In genomic region chr10:636769-637168, GRCh38 we compare ENCODE assay signal across 20 cellular contexts.
"Had no signal": no experiment of that assay in that cellular context is flagged by ENCODE, and none has a peak within 500 bp of the region (broad histone marks: within the 10 kb centered on the region; RNA-seq: fewer than 3 reads in every experiment).

No MANE protein-coding gene starts in this region.

- H3K27me3 ChIP-seq: cardiac muscle cell, tibial artery, uterus had no signal

- H3K36me3 ChIP-seq: cardiac muscle cell, tibial artery, uterus had no signal

- DNase-seq: activated CD4-positive, alpha-beta T cell treated with anti-CD3 and anti-CD28 coated beads for 4 hours; activated CD4-positive, alpha-beta T cell treated with anti-CD3 and anti-CD28 coated beads, Interleukin-2, amount 50 U/mL, for 48 hours; activated CD4-positive, CD25-positive, alpha-beta regulatory T cell; activated naive CD4-positive, alpha-beta T cell treated with anti-CD3 and anti-CD28 coated beads, Interleukin-2, amount 50 U/mL, for 16 hours; activated naive CD8-positive, alpha-beta T cell treated with anti-CD3 and anti-CD28 coated beads, Interleukin-2, amount 50 U/mL, for 24 hours; activated T-cell treated with anti-CD3 and anti-CD28 coated beads, Interleukin-2, amount 50 U/mL, for 48 hours; cortex of kidney; foreskin fibroblast; kidney; nucleus accumbens; stimulated activated CD4-positive, alpha-beta T cell treated with anti-CD3 and anti-CD28 coated beads, Interleukin-4, amount 100 ng/mL, for 1 hour; stimulated activated naive CD4-positive, alpha-beta T cell; SW 1271; T-helper 17 cell; uterus had no signal

- H3K4me1 ChIP-seq: uterus had no signal

- H3K4me1 Mint-ChIP-seq: activated naive CD8-positive, alpha-beta T cell treated with anti-CD3 and anti-CD28 coated beads, Interleukin-2, amount 50 U/mL, for 24 hours had no signal

- H3K9me3 Mint-ChIP-seq: activated naive CD8-positive, alpha-beta T cell treated with anti-CD3 and anti-CD28 coated beads, Interleukin-2, amount 50 U/mL, for 24 hours; nephron had no signal

- H3K9me3 ChIP-seq: tibial artery, uterus had no signal

- H3K4me3 Mint-ChIP-seq: activated naive CD8-positive, alpha-beta T cell treated with anti-CD3 and anti-CD28 coated beads, Interleukin-2, amount 50 U/mL, for 24 hours; nephron; T-helper 17 cell had no signal

- H3K27ac ChIP-seq: cardiac muscle cell, parathyroid adenoma, tibial artery, uterus had no signal

- H3K27ac Mint-ChIP-seq: activated naive CD8-positive, alpha-beta T cell treated with anti-CD3 and anti-CD28 coated beads, Interleukin-2, amount 50 U/mL, for 24 hours; T-helper 17 cell had no signal

- H3K4me3 ChIP-seq: cardiac muscle cell, tibial artery, uterus had no signal

- ATAC-seq: activated naive CD8-positive, alpha-beta T cell treated with anti-CD3 and anti-CD28 coated beads, Interleukin-2, amount 50 U/mL, for 24 hours; left lobe of liver; T-helper 17 cell had no signal
